In the genomic region with DNA sequence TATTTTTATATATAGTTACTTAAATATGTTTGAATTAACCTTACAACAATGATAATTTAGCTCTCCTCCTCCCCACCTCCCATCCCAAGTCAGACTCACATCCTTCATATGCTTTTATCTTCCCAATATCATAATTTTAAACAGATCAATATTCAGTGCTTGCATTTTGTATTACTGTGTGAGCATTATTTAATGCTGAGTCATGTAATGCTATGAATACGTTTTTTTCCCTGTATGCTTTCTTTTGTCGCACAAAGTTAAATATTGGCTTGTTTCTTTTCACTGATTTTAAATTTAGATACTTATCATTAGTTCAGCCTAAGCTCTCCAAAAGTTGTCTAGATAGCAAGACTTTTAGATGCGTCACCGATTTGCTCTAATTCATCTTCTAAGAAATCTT, we compare ENCODE assay signal across 2 cellular contexts.
A peak's percentile ranks its signal among the peaks of the same experiment; 100 is the strongest.
TF ChIP-seq lines count a peak whose summit lies in the region.

No MANE protein-coding gene starts in this region.

TF ChIP-seq in GM23338, 12 proteins besides CTCF, POLR2A, EP300 and RAD21 (continues in another document):
- TF ChIP-seq, protein P1, sequence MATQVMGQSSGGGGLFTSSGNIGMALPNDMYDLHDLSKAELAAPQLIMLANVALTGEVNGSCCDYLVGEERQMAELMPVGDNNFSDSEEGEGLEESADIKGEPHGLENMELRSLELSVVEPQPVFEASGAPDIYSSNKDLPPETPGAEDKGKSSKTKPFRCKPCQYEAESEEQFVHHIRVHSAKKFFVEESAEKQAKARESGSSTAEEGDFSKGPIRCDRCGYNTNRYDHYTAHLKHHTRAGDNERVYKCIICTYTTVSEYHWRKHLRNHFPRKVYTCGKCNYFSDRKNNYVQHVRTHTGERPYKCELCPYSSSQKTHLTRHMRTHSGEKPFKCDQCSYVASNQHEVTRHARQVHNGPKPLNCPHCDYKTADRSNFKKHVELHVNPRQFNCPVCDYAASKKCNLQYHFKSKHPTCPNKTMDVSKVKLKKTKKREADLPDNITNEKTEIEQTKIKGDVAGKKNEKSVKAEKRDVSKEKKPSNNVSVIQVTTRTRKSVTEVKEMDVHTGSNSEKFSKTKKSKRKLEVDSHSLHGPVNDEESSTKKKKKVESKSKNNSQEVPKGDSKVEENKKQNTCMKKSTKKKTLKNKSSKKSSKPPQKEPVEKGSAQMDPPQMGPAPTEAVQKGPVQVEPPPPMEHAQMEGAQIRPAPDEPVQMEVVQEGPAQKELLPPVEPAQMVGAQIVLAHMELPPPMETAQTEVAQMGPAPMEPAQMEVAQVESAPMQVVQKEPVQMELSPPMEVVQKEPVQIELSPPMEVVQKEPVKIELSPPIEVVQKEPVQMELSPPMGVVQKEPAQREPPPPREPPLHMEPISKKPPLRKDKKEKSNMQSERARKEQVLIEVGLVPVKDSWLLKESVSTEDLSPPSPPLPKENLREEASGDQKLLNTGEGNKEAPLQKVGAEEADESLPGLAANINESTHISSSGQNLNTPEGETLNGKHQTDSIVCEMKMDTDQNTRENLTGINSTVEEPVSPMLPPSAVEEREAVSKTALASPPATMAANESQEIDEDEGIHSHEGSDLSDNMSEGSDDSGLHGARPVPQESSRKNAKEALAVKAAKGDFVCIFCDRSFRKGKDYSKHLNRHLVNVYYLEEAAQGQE (IDR thresholded peaks at IDR 0.05; ENCODE audit: unreplicated experiment), result no peak
- TF ChIP-seq NANOG (IDR thresholded peaks at IDR 0.05; ENCODE audit: borderline replicate concordance) (no peak), STAT1 (IDR thresholded peaks at IDR 0.05; ENCODE audit: unreplicated experiment) (no peak), EZH2 (IDR thresholded peaks at IDR 0.05; ENCODE audit: low read depth, unreplicated experiment) (no peak), JUNB (IDR thresholded peaks at IDR 0.05; ENCODE audit: unreplicated experiment) (no peak), POLR2AphosphoS5 (IDR thresholded peaks at IDR 0.05; ENCODE audit: low read depth) (no peak), EZH2phosphoT487 (IDR thresholded peaks at IDR 0.05; ENCODE audit: unreplicated experiment) (no peak), ZNF114 (CRISPR knock-in tag; IDR thresholded peaks at IDR 0.05) (no peak)
- TF ChIP-seq, protein P2, sequence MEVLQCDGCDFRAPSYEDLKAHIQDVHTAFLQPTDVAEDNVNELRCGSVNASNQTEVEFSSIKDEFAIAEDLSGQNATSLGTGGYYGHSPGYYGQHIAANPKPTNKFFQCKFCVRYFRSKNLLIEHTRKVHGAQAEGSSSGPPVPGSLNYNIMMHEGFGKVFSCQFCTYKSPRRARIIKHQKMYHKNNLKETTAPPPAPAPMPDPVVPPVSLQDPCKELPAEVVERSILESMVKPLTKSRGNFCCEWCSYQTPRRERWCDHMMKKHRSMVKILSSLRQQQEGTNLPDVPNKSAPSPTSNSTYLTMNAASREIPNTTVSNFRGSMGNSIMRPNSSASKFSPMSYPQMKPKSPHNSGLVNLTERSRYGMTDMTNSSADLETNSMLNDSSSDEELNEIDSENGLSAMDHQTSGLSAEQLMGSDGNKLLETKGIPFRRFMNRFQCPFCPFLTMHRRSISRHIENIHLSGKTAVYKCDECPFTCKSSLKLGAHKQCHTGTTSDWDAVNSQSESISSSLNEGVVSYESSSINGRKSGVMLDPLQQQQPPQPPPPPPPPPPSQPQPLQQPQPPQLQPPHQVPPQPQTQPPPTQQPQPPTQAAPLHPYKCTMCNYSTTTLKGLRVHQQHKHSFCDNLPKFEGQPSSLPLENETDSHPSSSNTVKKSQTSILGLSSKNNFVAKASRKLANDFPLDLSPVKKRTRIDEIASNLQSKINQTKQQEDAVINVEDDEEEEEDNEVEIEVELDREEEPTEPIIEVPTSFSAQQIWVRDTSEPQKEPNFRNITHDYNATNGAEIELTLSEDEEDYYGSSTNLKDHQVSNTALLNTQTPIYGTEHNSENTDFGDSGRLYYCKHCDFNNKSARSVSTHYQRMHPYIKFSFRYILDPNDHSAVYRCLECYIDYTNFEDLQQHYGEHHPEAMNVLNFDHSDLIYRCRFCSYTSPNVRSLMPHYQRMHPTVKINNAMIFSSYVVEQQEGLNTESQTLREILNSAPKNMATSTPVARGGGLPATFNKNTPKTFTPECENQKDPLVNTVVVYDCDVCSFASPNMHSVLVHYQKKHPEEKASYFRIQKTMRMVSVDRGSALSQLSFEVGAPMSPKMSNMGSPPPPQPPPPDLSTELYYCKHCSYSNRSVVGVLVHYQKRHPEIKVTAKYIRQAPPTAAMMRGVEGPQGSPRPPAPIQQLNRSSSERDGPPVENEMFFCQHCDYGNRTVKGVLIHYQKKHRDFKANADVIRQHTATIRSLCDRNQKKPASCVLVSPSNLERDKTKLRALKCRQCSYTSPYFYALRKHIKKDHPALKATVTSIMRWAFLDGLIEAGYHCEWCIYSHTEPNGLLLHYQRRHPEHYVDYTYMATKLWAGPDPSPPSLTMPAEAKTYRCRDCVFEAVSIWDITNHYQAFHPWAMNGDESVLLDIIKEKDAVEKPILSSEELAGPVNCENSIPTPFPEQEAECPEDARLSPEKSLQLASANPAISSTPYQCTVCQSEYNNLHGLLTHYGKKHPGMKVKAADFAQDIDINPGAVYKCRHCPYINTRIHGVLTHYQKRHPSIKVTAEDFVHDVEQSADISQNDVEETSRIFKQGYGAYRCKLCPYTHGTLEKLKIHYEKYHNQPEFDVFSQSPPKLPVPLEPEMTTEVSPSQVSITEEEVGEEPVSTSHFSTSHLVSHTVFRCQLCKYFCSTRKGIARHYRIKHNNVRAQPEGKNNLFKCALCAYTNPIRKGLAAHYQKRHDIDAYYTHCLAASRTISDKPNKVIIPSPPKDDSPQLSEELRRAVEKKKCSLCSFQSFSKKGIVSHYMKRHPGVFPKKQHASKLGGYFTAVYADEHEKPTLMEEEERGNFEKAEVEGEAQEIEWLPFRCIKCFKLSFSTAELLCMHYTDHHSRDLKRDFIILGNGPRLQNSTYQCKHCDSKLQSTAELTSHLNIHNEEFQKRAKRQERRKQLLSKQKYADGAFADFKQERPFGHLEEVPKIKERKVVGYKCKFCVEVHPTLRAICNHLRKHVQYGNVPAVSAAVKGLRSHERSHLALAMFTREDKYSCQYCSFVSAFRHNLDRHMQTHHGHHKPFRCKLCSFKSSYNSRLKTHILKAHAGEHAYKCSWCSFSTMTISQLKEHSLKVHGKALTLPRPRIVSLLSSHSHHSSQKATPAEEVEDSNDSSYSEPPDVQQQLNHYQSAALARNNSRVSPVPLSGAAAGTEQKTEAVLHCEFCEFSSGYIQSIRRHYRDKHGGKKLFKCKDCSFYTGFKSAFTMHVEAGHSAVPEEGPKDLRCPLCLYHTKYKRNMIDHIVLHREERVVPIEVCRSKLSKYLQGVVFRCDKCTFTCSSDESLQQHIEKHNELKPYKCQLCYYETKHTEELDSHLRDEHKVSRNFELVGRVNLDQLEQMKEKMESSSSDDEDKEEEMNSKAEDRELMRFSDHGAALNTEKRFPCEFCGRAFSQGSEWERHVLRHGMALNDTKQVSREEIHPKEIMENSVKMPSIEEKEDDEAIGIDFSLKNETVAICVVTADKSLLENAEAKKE (CRISPR knock-in tag; IDR thresholded peaks at IDR 0.05), result no peak
- TF ChIP-seq, protein P3, sequence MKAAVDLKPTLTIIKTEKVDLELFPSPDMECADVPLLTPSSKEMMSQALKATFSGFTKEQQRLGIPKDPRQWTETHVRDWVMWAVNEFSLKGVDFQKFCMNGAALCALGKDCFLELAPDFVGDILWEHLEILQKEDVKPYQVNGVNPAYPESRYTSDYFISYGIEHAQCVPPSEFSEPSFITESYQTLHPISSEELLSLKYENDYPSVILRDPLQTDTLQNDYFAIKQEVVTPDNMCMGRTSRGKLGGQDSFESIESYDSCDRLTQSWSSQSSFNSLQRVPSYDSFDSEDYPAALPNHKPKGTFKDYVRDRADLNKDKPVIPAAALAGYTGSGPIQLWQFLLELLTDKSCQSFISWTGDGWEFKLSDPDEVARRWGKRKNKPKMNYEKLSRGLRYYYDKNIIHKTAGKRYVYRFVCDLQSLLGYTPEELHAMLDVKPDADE (IDR thresholded peaks at IDR 0.05), result no peak

TF ChIP-seq in K562, 482 proteins besides CTCF, POLR2A, EP300 and RAD21 (continued from another document and continues in another):
- TF ChIP-seq BRCA1 (IDR thresholded peaks at IDR 0.05), result no peak
- no peak for TF ChIP-seq BRCA1 (CRISPR knock-in tag; IDR thresholded peaks at IDR 0.05)
- TF ChIP-seq, protein P4, sequence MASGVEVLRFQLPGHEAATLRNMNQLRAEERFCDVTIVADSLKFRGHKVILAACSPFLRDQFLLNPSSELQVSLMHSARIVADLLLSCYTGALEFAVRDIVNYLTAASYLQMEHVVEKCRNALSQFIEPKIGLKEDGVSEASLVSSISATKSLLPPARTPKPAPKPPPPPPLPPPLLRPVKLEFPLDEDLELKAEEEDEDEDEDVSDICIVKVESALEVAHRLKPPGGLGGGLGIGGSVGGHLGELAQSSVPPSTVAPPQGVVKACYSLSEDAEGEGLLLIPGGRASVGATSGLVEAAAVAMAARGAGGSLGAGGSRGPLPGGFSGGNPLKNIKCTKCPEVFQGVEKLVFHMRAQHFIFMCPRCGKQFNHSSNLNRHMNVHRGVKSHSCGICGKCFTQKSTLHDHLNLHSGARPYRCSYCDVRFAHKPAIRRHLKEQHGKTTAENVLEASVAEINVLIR (CRISPR knock-in tag; IDR thresholded peaks at IDR 0.05), result no peak
- TF ChIP-seq EWSR1 (IDR thresholded peaks at IDR 0.05; ENCODE audit: borderline replicate concordance, low read depth, partially characterized antibody), result no peak
- TF ChIP-seq, protein P5, sequence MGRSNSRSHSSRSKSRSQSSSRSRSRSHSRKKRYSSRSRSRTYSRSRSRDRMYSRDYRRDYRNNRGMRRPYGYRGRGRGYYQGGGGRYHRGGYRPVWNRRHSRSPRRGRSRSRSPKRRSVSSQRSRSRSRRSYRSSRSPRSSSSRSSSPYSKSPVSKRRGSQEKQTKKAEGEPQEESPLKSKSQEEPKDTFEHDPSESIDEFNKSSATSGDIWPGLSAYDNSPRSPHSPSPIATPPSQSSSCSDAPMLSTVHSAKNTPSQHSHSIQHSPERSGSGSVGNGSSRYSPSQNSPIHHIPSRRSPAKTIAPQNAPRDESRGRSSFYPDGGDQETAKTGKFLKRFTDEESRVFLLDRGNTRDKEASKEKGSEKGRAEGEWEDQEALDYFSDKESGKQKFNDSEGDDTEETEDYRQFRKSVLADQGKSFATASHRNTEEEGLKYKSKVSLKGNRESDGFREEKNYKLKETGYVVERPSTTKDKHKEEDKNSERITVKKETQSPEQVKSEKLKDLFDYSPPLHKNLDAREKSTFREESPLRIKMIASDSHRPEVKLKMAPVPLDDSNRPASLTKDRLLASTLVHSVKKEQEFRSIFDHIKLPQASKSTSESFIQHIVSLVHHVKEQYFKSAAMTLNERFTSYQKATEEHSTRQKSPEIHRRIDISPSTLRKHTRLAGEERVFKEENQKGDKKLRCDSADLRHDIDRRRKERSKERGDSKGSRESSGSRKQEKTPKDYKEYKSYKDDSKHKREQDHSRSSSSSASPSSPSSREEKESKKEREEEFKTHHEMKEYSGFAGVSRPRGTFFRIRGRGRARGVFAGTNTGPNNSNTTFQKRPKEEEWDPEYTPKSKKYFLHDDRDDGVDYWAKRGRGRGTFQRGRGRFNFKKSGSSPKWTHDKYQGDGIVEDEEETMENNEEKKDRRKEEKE (IDR thresholded peaks at IDR 0.05; ENCODE audit: borderline replicate concordance in 1 of 2, control insufficient read depth in 1 of 2, low read depth in 2 of 2, low read length in 1 of 2), result no peak
- TF ChIP-seq ZNF217 (CRISPR knock-in tag; IDR thresholded peaks at IDR 0.05), result no peak
- peak; percentile 77 for TF ChIP-seq MAFF (IDR thresholded peaks at IDR 0.05; ENCODE audit: low read length)
- peak; percentile 40; the same call in 1 of the 2 replicates for TF ChIP-seq NFE2L1 (tag; IDR thresholded peaks at IDR 0.05; ENCODE audit: borderline replicate concordance, low read depth)
- TF ChIP-seq CREM (IDR thresholded peaks at IDR 0.05; ENCODE audit: low read depth), result no peak
- TF ChIP-seq, protein P6, sequence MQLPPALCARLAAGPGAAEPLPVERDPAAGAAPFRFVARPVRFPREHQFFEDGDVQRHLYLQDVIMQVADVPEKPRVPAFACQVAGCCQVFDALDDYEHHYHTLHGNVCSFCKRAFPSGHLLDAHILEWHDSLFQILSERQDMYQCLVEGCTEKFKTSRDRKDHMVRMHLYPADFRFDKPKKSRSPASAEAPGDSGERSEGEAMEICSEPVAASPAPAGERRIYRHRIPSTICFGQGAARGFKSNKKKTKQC (CRISPR knock-in tag; IDR thresholded peaks at IDR 0.05), result no peak
- no peak for TF ChIP-seq CBFA2T3 (IDR thresholded peaks at IDR 0.05)
- TF ChIP-seq, protein P7, sequence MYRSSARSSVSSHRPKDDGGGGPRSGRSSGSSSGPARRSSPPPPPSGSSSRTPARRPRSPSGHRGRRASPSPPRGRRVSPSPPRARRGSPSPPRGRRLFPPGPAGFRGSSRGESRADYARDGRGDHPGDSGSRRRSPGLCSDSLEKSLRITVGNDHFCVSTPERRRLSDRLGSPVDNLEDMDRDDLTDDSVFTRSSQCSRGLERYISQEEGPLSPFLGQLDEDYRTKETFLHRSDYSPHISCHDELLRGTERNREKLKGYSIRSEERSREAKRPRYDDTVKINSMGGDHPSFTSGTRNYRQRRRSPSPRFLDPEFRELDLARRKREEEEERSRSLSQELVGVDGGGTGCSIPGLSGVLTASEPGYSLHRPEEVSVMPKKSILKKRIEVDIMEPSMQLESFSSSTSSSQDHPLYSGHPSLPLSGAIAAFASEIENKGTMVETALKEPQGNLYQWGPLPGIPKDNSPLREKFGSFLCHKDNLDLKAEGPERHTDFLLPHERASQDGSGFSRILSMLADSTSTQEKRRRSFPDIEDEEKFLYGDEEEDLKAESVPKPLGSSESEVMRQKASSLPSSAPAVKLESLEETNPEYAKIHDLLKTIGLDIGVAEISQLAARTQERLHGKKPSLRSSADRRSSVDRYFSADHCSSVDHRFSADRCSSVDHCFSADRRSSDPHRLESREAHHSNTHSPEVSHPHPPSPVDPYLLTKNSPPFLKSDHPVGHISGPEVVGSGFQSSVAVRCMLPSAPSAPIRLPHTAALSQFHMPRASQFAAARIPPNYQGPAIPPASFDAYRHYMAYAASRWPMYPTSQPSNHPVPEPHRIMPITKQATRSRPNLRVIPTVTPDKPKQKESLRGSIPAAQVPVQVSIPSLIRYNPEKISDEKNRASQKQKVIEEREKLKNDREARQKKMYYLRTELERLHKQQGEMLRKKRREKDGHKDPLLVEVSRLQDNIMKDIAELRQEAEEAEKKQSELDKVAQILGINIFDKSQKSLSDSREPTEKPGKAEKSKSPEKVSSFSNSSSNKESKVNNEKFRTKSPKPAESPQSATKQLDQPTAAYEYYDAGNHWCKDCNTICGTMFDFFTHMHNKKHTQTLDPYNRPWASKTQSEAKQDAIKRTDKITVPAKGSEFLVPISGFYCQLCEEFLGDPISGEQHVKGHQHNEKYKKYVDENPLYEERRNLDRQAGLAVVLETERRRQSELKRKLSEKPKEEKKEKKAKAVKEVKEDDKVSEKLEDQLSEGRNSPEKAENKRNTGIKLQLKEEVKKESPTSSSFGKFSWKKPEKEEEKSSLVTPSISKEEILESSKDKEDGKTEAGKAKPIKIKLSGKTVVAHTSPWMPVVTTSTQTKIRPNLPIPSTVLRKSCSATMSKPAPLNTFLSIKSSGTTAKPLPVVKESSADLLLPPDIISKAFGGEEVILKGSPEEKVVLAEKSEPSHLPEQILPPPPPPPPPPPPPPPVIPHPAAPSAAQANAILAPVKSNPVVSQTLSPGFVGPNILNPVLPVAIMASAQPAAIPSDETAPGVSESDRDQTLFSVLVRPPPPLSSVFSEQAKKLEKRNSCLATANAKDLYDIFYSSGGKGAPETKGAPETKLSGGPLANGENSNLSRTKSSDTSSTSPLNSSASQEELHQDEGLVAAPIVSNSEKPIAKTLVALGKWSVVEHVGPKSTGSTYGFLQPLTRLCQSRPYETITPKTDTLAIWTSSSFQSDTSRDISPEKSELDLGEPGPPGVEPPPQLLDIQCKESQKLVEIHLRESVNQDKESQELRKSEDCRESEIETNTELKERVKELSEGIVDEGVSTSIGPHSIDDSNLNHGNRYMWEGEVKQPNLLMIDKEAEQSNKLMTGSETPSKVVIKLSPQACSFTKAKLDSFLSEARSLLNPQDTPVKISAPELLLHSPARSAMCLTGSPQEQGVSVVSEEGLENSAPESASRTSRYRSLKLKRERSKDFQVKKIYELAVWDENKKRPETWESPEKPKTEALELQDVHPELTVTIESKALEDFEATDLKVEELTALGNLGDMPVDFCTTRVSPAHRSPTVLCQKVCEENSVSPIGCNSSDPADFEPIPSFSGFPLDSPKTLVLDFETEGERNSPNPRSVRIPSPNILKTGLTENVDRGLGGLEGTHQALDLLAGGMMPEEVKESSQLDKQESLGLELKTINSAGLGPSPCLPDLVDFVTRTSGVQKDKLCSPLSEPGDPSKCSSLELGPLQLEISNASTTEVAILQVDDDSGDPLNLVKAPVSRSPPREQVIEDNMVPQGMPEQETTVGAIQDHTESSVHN (IDR thresholded peaks at IDR 0.05; ENCODE audit: borderline replicate concordance in 1 of 2, low read depth in 1 of 2), result no peak
